Comparison of ENCODE assay signal across 11 cellular contexts in genomic region chr15:67140078-67140833, GRCh38.
DNase-seq lines count a peak whose midpoint lies in the region; ATAC-seq, FAIRE-seq and TF ChIP-seq lines count a peak whose summit lies in the region.
"Had no signal": no experiment of that assay in that cellular context is flagged by ENCODE, and none has a peak within 500 bp of the region (broad histone marks: within the 10 kb centered on the region; RNA-seq: fewer than 3 reads in every experiment).

No MANE protein-coding gene starts in this region.

- peak overlapping the region; percentile 3 for H3K4me2 ChIP-seq in endothelial cell of umbilical vein (ENCODE audit: insufficient read depth, low read length)

- no peak overlapping the region for H2AFZ ChIP-seq in ACC112 (ENCODE audit: low read length, unreplicated experiment)
- H2AFZ ChIP-seq in endothelial cell of umbilical vein (ENCODE audit: low read depth, low read length): no peak overlapping the region

- H3K27me3 Mint-ChIP-seq in endothelial cell (ENCODE audit: unreplicated experiment): peaks cover 2% of the 10 kb centered on the region

- peak overlapping the region; percentile 2 for H3K9ac ChIP-seq in endothelial cell of umbilical vein (replicated peaks; ENCODE audit: extremely low read depth, insufficient read depth, low read length)

- no peak overlapping the region for H3K27ac Mint-ChIP-seq in endothelial cell (ENCODE audit: unreplicated experiment)
- H3K27ac Mint-ChIP-seq: dendritic cell treated with granulocyte-macrophage colony-stimulating factor and Interleukin-4, amounts not matched to agents 40 ng/mL and 50 ng/mL, for 4 days had no signal

- H3K9me3 ChIP-seq in endothelial cell of umbilical vein (replicated peaks; ENCODE audit: control insufficient read depth, insufficient read depth, low read length) (no peaks in the 10 kb centered on the region), left lung (no peaks in the 10 kb centered on the region)

- no peaks in the 10 kb centered on the region for H4K20me1 ChIP-seq in endothelial cell of umbilical vein (replicated peaks; ENCODE audit: control insufficient read depth, extremely low read depth, insufficient read depth, low read length)

- no peaks in the 10 kb centered on the region for H3K9me1 ChIP-seq in endothelial cell of umbilical vein (replicated peaks; ENCODE audit: control insufficient read depth, extremely low read depth, insufficient read depth, low read length)

- H3K27ac ChIP-seq in ACC112 (ENCODE audit: low read depth, low read length) (peak overlapping the region; percentile 99), endothelial cell of umbilical vein (ENCODE audit: insufficient read depth, low read depth, low read length) (peak overlapping the region; percentile 42), left lung (no peak overlapping the region)

- H3K36me3 Mint-ChIP-seq in endothelial cell (ENCODE audit: low read depth, unreplicated experiment): no peaks in the 10 kb centered on the region

- no peaks in the 10 kb centered on the region; the same call in 1 of the 2 replicates for H3K36me3 ChIP-seq in ACC112 (ENCODE audit: insufficient read depth, low read length)
- no peaks in the 10 kb centered on the region for H3K36me3 ChIP-seq in endothelial cell of umbilical vein (ENCODE audit: control insufficient read depth in 2 of 2, extremely low read depth in 1 of 2, insufficient read depth in 2 of 2, low read length in 2 of 2)
- no peaks in the 10 kb centered on the region for H3K36me3 ChIP-seq in left lung

- POLR2A ChIA-PET in endothelial cell of umbilical vein (lab: Charles Lee): interaction anchor here (0.5 kb wide), 1 partner anchor 533 kb away, joined by 3 read pairs; no protein-coding TSS in a partner anchor

- no TSS peak for BruUV-seq in endothelial cell of umbilical vein (replicated peaks; lab: Mats Ljungman, UMichigan)

- FAIRE-seq in endothelial cell of umbilical vein (lab: Jason Lieb, UNC): peak; percentile 24

- ATAC-seq in GM18858 (IDR thresholded peaks at IDR 0.05; ENCODE audit: unreplicated experiment) (peak; percentile 51), HG02885 (IDR thresholded peaks at IDR 0.05; ENCODE audit: poor library complexity, unreplicated experiment) (peak; percentile 74), left lung (no peak)

- peaks cover 99% of the 10 kb centered on the region for H3K4me1 ChIP-seq in ACC112 (ENCODE audit: control insufficient read depth, insufficient read depth, low read length, unreplicated experiment)
- peaks cover 88% of the 10 kb centered on the region for H3K4me1 ChIP-seq in endothelial cell of umbilical vein (ENCODE audit: control insufficient read depth, extremely low read depth, insufficient read depth, low read length)
- peaks cover 44 to 71% of the 10 kb centered on the region in 2 donors for H3K4me1 ChIP-seq in left lung

- peaks cover 98% of the 10 kb centered on the region for H3K79me2 ChIP-seq in ACC112 (ENCODE audit: control insufficient read depth, insufficient read depth, low read length, unreplicated experiment)
- H3K79me2 ChIP-seq in endothelial cell of umbilical vein (ENCODE audit: control insufficient read depth, insufficient read depth, low read length): peaks cover 98% of the 10 kb centered on the region

- TF ChIP-seq CTCF in endothelial cell of umbilical vein (IDR thresholded peaks at IDR 0.05; ENCODE audit: extremely low read depth in 1 of 2, insufficient read depth in 1 of 2, low read depth in 1 of 2, low read length in 2 of 2): no peak
- TF ChIP-seq CTCF in left lung (IDR thresholded peaks at IDR 0.05): no peak
- no peak for TF ChIP-seq CTCF in endothelial cell (IDR thresholded peaks at IDR 0.05; ENCODE audit: unreplicated experiment)

- H3K4me3 ChIP-seq in ACC112 (ENCODE audit: low read depth, low read length) (no peak overlapping the region), endothelial cell of umbilical vein (replicated peaks in 1 of 3; ENCODE audit: insufficient read depth in 1 of 3, low read depth in 1 of 3, low read length in 3 of 3) (no peak overlapping the region), left lung (no peak overlapping the region)

- intact Hi-C loops in endothelial cell of umbilical vein (cut with micrococcal nuclease) (no loop called here), posterior cingulate gyrus (cut with DNase I) (no loop called here), left lung (cut with DNase I) (no loop called here)

- TF ChIP-seq POLR2A in endothelial cell of umbilical vein (IDR thresholded peaks at IDR 0.05; ENCODE audit: low read depth, low read length): no peak

- no peak for DNase-seq in endothelial cell of umbilical vein (ENCODE audit: low read depth, low spot score)
- no peak for DNase-seq in posterior cingulate gyrus
- DNase-seq in NCI-H510A (lab: John Stamatoyannopoulos, UW): no peak
- DNase-seq in left lung: no peak
- DNase-seq in endothelial cell (ENCODE audit: low spot score): no peak
- DNase-seq: hippocampal formation, SW 1271 had no signal

- CTCF ChIA-PET in endothelial cell of umbilical vein (lab: Charles Lee): interaction anchor here (0.9 to 3.7 kb wide), 6 partner anchors 30 to 193 kb away, joined by 3 to 20 read pairs (median 4); partner anchors contain the start of gene SMAD3

- no peak overlapping the region for H3K4me3 Mint-ChIP-seq in endothelial cell (ENCODE audit: unreplicated experiment)
- H3K4me3 Mint-ChIP-seq: dendritic cell treated with granulocyte-macrophage colony-stimulating factor and Interleukin-4, amounts not matched to agents 40 ng/mL and 50 ng/mL, for 4 days had no signal

- H3K4me1 Mint-ChIP-seq in endothelial cell (ENCODE audit: unreplicated experiment): peaks cover 27% of the 10 kb centered on the region

- no peaks in the 10 kb centered on the region for H3K9me3 Mint-ChIP-seq in endothelial cell (ENCODE audit: unreplicated experiment)
- H3K9me3 Mint-ChIP-seq: dendritic cell treated with granulocyte-macrophage colony-stimulating factor and Interleukin-4, amounts not matched to agents 40 ng/mL and 50 ng/mL, for 4 days had no signal

- dilution Hi-C loops in endothelial cell of umbilical vein (cut with MboI; ENCODE audit: extremely low pct_ligation_motif_present, low sequenced_read_pairs): no loop called here

- H3K27me3 ChIP-seq in ACC112 (ENCODE audit: insufficient read depth, low read length) (no peaks in the 10 kb centered on the region), endothelial cell of umbilical vein (ENCODE audit: control insufficient read depth in 2 of 2, insufficient read depth in 2 of 2, low read length in 2 of 2) (no peaks in the 10 kb centered on the region), left lung (no peaks in the 10 kb centered on the region)

TF ChIP-seq in endothelial cell of umbilical vein, 7 proteins besides CTCF, POLR2A, EP300 and RAD21:
- TF ChIP-seq MYC (IDR thresholded peaks at IDR 0.05; ENCODE audit: low read depth, low read length) (no peak), EZH2 (IDR thresholded peaks at IDR 0.05; ENCODE audit: borderline replicate concordance, low read depth, low read length, severe bottlenecking) (no peak), MAX (IDR thresholded peaks at IDR 0.05; ENCODE audit: insufficient read depth, insufficient read length) (no peak), POLR2AphosphoS5 (IDR thresholded peaks at IDR 0.05; ENCODE audit: insufficient read depth, low read depth, low read length) (no peak), JUN (IDR thresholded peaks at IDR 0.05; ENCODE audit: borderline replicate concordance, insufficient read depth, insufficient read length, low read depth) (no peak), FOS (IDR thresholded peaks at IDR 0.05; ENCODE audit: borderline replicate concordance, insufficient read depth, low read length) (no peak), GATA2 (IDR thresholded peaks at IDR 0.05; ENCODE audit: insufficient read depth, insufficient read length, low read depth, low read length) (no peak)

Comparison
In these comparisons a context has a peak if more than half of its experiments do, and no peak if none do; other contexts are left out.
1. H3K27ac ChIP-seq: peak in ACC112 (single experiment) and endothelial cell of umbilical vein (single experiment); none in left lung (0 of 2).